14 cellular contexts compared by ENCODE assay signal in genomic region chr13:20553309-20553708, GRCh38. TPM values are rescaled to one million over a fixed set of nuclear protein-coding genes. Genes with fewer than 3 reads are reported as not detected.
DNase-seq lines count a peak whose midpoint lies in the region; ATAC-seq and TF ChIP-seq lines count a peak whose summit lies in the region.
"Had no signal": no experiment of that assay in that cellular context is flagged by ENCODE, and none has a peak within 500 bp of the region (broad histone marks: within the 10 kb centered on the region; RNA-seq: fewer than 3 reads in every experiment).

No MANE protein-coding gene starts in this region.

- DNase-seq in foreskin fibroblast (peak; percentile 30 to 67), type B pancreatic cell (ENCODE audit: extremely low spot score, unreplicated experiment) (no peak), mucosa of descending colon (no peak)
- no peak for DNase-seq in activated CD4-positive, alpha-beta memory T cell treated with anti-CD3 and anti-CD28 coated beads for 36 hours
- DNase-seq: activated CD8-positive, alpha-beta memory T cell treated with anti-CD3 and anti-CD28 coated beads, Interleukin-2, amount 10 ng/mL, durations not matched to agents 7 days and 5 days; activated naive CD4-positive, alpha-beta T cell treated with Interleukin-2 at 50 U/mL for 16 hours; lower lobe of right lung; NCI-H526 treated with DMSO at 0.1 percent for 48 hours; ovary; T-cell had no signal

- no peaks in the 10 kb centered on the region for H3K36me3 Mint-ChIP-seq in nephron (ENCODE audit: low read depth)
- H3K36me3 Mint-ChIP-seq in type B pancreatic cell: no peaks in the 10 kb centered on the region
- no peaks in the 10 kb centered on the region for H3K36me3 Mint-ChIP-seq in activated CD4-positive, alpha-beta memory T cell treated with anti-CD3 and anti-CD28 coated beads for 36 hours
- H3K36me3 Mint-ChIP-seq: activated CD8-positive, alpha-beta memory T cell treated with anti-CD3 and anti-CD28 coated beads, Interleukin-2, amount 10 ng/mL, durations not matched to agents 7 days and 5 days; T-cell had no signal

- H3K9me3 ChIP-seq in mucosa of descending colon: no peaks in the 10 kb centered on the region
- H3K9me3 ChIP-seq: lower lobe of right lung, ovary had no signal

- CTCF ChIA-PET in activated CD4-positive, alpha-beta memory T cell treated with anti-CD3 and anti-CD28 coated beads for 36 hours (lab: Charles Lee): no interaction called here

- intact Hi-C loops in activated CD4-positive, alpha-beta memory T cell treated with anti-CD3 and anti-CD28 coated beads for 36 hours (cut with micrococcal nuclease): no loop called here
- intact Hi-C loops in mucosa of descending colon (cut with DNase I, micrococcal nuclease): no loop called here

- H3K36me3 ChIP-seq in mucosa of descending colon (ENCODE audit: low read depth): no peaks in the 10 kb centered on the region
- H3K36me3 ChIP-seq: cardiac muscle cell, lower lobe of right lung, ovary had no signal

- ATAC-seq in GM18867 (IDR thresholded peaks at IDR 0.05; ENCODE audit: unreplicated experiment): no peak
- ATAC-seq in mucosa of descending colon: no peak
- ATAC-seq: activated CD8-positive, alpha-beta memory T cell treated with anti-CD3 and anti-CD28 coated beads, Interleukin-2, amount 10 ng/mL, durations not matched to agents 7 days and 5 days; lower lobe of right lung; T-cell had no signal

- no peaks in the 10 kb centered on the region for H3K4me1 ChIP-seq in mucosa of descending colon (ENCODE audit: low read depth)
- H3K4me1 ChIP-seq: lower lobe of right lung had no signal

- no peak overlapping the region for H3K4me3 ChIP-seq in foreskin fibroblast (ENCODE audit: low read depth in 1 of 2, low read length in 2 of 2)
- no peak overlapping the region for H3K4me3 ChIP-seq in mucosa of descending colon
- H3K4me3 ChIP-seq: cardiac muscle cell, lower lobe of right lung, ovary had no signal

- no peak overlapping the region for H3K4me3 Mint-ChIP-seq in nephron
- peak overlapping the region; percentile 7 for H3K4me3 Mint-ChIP-seq in type B pancreatic cell
- no peak overlapping the region for H3K4me3 Mint-ChIP-seq in activated CD4-positive, alpha-beta memory T cell treated with anti-CD3 and anti-CD28 coated beads for 36 hours
- H3K4me3 Mint-ChIP-seq: activated CD8-positive, alpha-beta memory T cell treated with anti-CD3 and anti-CD28 coated beads, Interleukin-2, amount 10 ng/mL, durations not matched to agents 7 days and 5 days; T-cell had no signal

- H3K9me3 Mint-ChIP-seq in nephron (no peaks in the 10 kb centered on the region), type B pancreatic cell (no peaks in the 10 kb centered on the region)
- H3K9me3 Mint-ChIP-seq in activated CD4-positive, alpha-beta memory T cell treated with anti-CD3 and anti-CD28 coated beads for 36 hours: no peaks in the 10 kb centered on the region
- H3K9me3 Mint-ChIP-seq: T-cell had no signal

- POLR2A ChIA-PET in activated CD4-positive, alpha-beta memory T cell treated with anti-CD3 and anti-CD28 coated beads for 36 hours (lab: Charles Lee): no interaction called here

- H3K27me3 Mint-ChIP-seq in nephron (ENCODE audit: low read depth): no peaks in the 10 kb centered on the region
- H3K27me3 Mint-ChIP-seq in type B pancreatic cell: no peaks in the 10 kb centered on the region
- H3K27me3 Mint-ChIP-seq in activated CD4-positive, alpha-beta memory T cell treated with anti-CD3 and anti-CD28 coated beads for 36 hours: no peaks in the 10 kb centered on the region
- H3K27me3 Mint-ChIP-seq: activated CD8-positive, alpha-beta memory T cell treated with anti-CD3 and anti-CD28 coated beads, Interleukin-2, amount 10 ng/mL, durations not matched to agents 7 days and 5 days; T-cell had no signal

- peak overlapping the region; percentile 97 for H3K27ac ChIP-seq in angular gyrus (ENCODE audit: low read depth, low read length)
- H3K27ac ChIP-seq: cardiac muscle cell, lower lobe of right lung, ovary had no signal

- H3K27ac Mint-ChIP-seq in nephron (peak overlapping the region; percentile 83 to 96 (median 89)), type B pancreatic cell (peak overlapping the region; percentile 39)
- no peak overlapping the region for H3K27ac Mint-ChIP-seq in activated CD4-positive, alpha-beta memory T cell treated with anti-CD3 and anti-CD28 coated beads for 36 hours
- H3K27ac Mint-ChIP-seq: activated CD8-positive, alpha-beta memory T cell treated with anti-CD3 and anti-CD28 coated beads, Interleukin-2, amount 10 ng/mL, durations not matched to agents 7 days and 5 days; T-cell had no signal

- peaks cover 10% of the 10 kb centered on the region for H3K4me1 Mint-ChIP-seq in nephron
- peaks cover 16% of the 10 kb centered on the region for H3K4me1 Mint-ChIP-seq in type B pancreatic cell (ENCODE audit: unreplicated experiment)
- H3K4me1 Mint-ChIP-seq in activated CD4-positive, alpha-beta memory T cell treated with anti-CD3 and anti-CD28 coated beads for 36 hours (ENCODE audit: low read depth): no peaks in the 10 kb centered on the region
- H3K4me1 Mint-ChIP-seq: activated CD8-positive, alpha-beta memory T cell treated with anti-CD3 and anti-CD28 coated beads, Interleukin-2, amount 10 ng/mL, durations not matched to agents 7 days and 5 days had no signal

- TF ChIP-seq CTCF in foreskin fibroblast (IDR thresholded peaks at IDR 0.05; ENCODE audit: low read depth, low read length): no peak
- TF ChIP-seq CTCF in nephron (IDR thresholded peaks at IDR 0.05; ENCODE audit: unreplicated experiment in 3 of 3): no peak
- TF ChIP-seq CTCF in type B pancreatic cell (conservative IDR thresholded peaks at IDR 0.05): no peak
- no peak for TF ChIP-seq CTCF in mucosa of descending colon (IDR thresholded peaks at IDR 0.05)

RNA-seq across cellular contexts. Expression of gene IFT88, which starts 13.6 kb away (rescaled TPM):
- total RNA-seq in type B pancreatic cell (ENCODE audit: low replicate concordance) (12.2 and 24.5 TPM in 2 replicates), mucosa of descending colon (10 to 100 TPM; 17.2 to 23.4 (median 19.7) TPM)
- total RNA-seq in activated CD4-positive, alpha-beta memory T cell treated with anti-CD3 and anti-CD28 coated beads for 36 hours: 1 to 10 TPM; 4.7 to 5.3 TPM

RNA-seq across cellular contexts. Expression of gene CRYL1, which starts 27.7 kb away (rescaled TPM):
- 15.0 and 20.2 TPM in 2 replicates for total RNA-seq in type B pancreatic cell (ENCODE audit: low replicate concordance)
- total RNA-seq in activated CD4-positive, alpha-beta memory T cell treated with anti-CD3 and anti-CD28 coated beads for 36 hours: 10 to 100 TPM; 17.5 to 18.2 TPM
- total RNA-seq in mucosa of descending colon: 100 to 1,000 TPM in 2 of 3 donors, 10 to 100 TPM in 1; 49.2 to 141 (median 106) TPM

Comparison
In these comparisons a context has a peak if more than half of its experiments do, and no peak if none do; other contexts are left out.
1. DNase-seq: peak in foreskin fibroblast (2 of 2); none in type B pancreatic cell (single experiment), activated CD4-positive, alpha-beta memory T cell treated with anti-CD3 and anti-CD28 coated beads for 36 hours (single experiment) and mucosa of descending colon (0 of 3).